15 cellular contexts compared by ENCODE assay signal in the genomic region with DNA sequence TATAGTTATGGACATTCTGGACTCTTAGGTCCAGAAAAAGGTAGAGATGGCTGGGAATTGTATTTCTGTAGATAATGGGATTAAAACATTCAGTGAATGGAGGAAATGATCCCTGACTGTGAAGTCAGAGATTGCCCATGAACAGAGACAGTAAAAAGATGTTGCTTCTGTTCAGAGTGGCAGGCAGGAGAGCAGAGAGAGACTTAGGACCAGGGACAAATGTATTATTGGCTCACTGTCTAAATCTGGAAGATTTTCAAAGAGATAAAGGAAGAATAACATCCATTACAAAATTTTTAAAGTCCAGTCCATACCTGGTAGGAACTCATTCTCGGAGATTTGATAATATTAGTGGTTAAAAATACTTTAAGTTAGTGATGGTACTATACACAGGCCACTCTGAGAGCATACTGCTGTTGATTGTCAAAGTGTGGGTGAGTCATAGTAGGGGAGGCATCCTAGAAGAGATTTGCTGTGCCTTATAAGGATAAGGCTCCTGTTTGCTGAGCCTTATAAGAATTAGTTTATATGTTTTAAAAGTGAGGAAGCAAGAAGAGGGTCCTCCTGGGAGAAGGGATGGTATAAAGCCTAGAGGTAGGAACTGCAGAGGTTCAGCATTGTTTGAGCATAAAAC. TPM values are rescaled to one million over a fixed set of nuclear protein-coding genes. Genes with fewer than 3 reads are reported as not detected.
DNase-seq lines count a peak whose midpoint lies in the region; ATAC-seq lines count a peak whose summit lies in the region.
"Had no signal": no experiment of that assay in that cellular context is flagged by ENCODE, and none has a peak within 500 bp of the region (broad histone marks: within the 10 kb centered on the region; RNA-seq: fewer than 3 reads in every experiment).

No MANE protein-coding gene starts in this region.

- peaks cover 21% of the 10 kb centered on the region for H3K4me1 ChIP-seq in HAP-1

- no peaks in the 10 kb centered on the region for H3K36me3 ChIP-seq in HAP-1 (replicated peaks)

- in situ Hi-C loops in HAP-1 (cut with MboI; ENCODE audit: low sequenced_read_pairs): no loop called here

- no peak for ATAC-seq in GM18519 (IDR thresholded peaks at IDR 0.05; ENCODE audit: low FRiP score, unreplicated experiment)

- peak; percentile 12 for DNase-seq in A172 (ENCODE audit: low spot score)
- peak; percentile 51 for DNase-seq in HCEC 1CT
- peak; percentile 38 for DNase-seq in astrocyte of the hippocampus (ENCODE audit: low read depth, low spot score)
- peak; percentile 15 for DNase-seq in kidney glomerular epithelial cell (lab: John Stamatoyannopoulos, UW)
- DNase-seq in T-helper 1 cell: no peak
- no peak for DNase-seq in HAP-1 (ENCODE audit: low spot score in 2 of 2)
- DNase-seq in stimulated activated CD4-positive, alpha-beta T cell treated with anti-CD3 and anti-CD28 coated beads, Interleukin-2, amount 100 ng/mL, for 48 hours: no peak
- DNase-seq: DMS79 treated with DMSO at 0.1 percent for 48 hours; effector CD4-positive, alpha-beta T cell; NCI-H1105; NCI-H510A treated with DMSO at 0.1 percent for 48 hours; SHP77 treated with DMSO at 0.1 percent for 48 hours; stimulated activated CD8-positive, alpha-beta memory T cell treated with anti-CD3 and anti-CD28 coated beads, Interleukin-4, amount 100 ng/mL, for 48 hours had no signal

- H3K9me3 ChIP-seq in HAP-1: no peaks in the 10 kb centered on the region

- no peaks in the 10 kb centered on the region for H3K27me3 ChIP-seq in HAP-1 (ENCODE audit: low read depth)

- no peak overlapping the region for H3K4me3 ChIP-seq in HAP-1
- H3K4me3 ChIP-seq: lung had no signal

RNA-seq across cellular contexts. Expression of a gene that starts 53.0 kb away (rescaled TPM):
- 3.7 and 5.6 TPM in 2 replicates for total RNA-seq in A172 (2014; rRNA removed; shearing (Covaris generic))

Comparison
In these comparisons a context has a peak if more than half of its experiments do, and no peak if none do; other contexts are left out.
1. DNase-seq: peak in A172 (single experiment), HCEC 1CT (single experiment), astrocyte of the hippocampus (single experiment) and kidney glomerular epithelial cell (single experiment); none in T-helper 1 cell (0 of 5), HAP-1 (0 of 2) and stimulated activated CD4-positive, alpha-beta T cell treated with anti-CD3 and anti-CD28 coated beads, Interleukin-2, amount 100 ng/mL, for 48 hours (0 of 2).